Comparison of ENCODE assay signal across 8 cellular contexts in the genomic region with DNA sequence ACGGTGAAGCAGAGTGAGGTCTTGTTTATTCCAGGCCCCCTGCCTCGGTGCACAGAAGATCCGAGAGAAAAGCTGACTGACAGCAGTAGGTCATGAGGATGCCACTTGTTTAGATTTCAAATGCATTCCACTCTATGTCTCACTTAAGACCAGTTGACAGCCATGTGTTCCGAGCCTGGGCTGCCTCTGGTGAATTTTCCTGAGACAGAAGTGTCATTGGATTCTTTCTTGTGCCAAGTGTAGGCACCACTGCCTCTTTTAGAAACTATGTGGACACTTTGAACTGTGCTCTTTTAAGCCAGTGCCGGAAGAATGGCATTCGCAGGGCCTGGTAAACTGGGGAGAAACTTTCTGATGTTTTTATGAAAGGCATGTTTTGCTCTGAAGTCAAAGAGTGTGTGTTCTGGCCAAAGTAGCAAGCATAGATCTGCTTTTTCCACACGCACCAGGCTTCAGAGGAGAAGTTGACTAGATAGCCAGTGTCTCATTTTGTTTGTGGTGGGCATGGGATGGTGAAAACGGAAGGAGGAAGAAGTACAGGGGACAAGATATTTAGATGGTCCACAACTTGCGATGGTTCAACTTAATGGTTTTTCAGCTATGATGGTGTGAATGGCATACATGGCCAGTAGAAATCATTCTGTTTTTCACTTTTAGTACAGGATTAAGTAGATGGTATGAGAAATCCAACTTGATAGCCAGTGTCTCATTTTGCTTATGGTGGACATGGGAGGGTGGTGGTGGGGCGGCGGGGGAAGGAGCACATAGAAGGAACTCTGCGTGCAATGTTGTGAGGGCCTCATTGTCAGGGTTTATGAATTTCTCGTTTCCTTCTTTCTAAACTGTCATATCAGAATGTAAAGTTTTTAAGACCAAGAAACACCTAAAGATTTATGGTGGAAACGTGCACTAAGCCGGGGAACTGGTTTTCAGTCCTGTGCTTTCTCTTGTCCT. TPM values are rescaled to one million over a fixed set of nuclear protein-coding genes. Genes with fewer than 3 reads are reported as not detected.
A peak's percentile ranks its signal among the peaks of the same experiment; 100 is the strongest.
DNase-seq lines count a peak whose midpoint lies in the region; ATAC-seq and TF ChIP-seq lines count a peak whose summit lies in the region.

No MANE protein-coding gene starts in this region.

- in situ Hi-C loops in G401 (cut with HindIII; ENCODE audit: low sequenced_read_pairs), result no loop called here

- TF ChIP-seq CTCF in coronary artery (IDR thresholded peaks at IDR 0.05), result no peak

- DNase-seq in coronary artery (ENCODE audit: low spot score) (no peak), NCI-H1092 (lab: John Stamatoyannopoulos, UW) (no peak), G401 (ENCODE audit: low spot score) (no peak), T1000 (lab: John Stamatoyannopoulos, UW) (no peak)
- no peak for DNase-seq in stimulated activated CD4-positive, alpha-beta T cell treated with anti-CD3 and anti-CD28 coated beads, Interleukin-12 subunit alpha, Interleukin-12 subunit beta, amount 100 ng/mL, for 4 hours

- ATAC-seq in GM19438 (IDR thresholded peaks at IDR 0.05; ENCODE audit: low read depth, unreplicated experiment) (peak; percentile 26), HG03139 (IDR thresholded peaks at IDR 0.05; ENCODE audit: unreplicated experiment) (peak; percentile 13)

- H3K27ac ChIP-seq in coronary artery, result peak overlapping the region; percentile 73 to 81
- H3K27ac ChIP-seq in skin epidermis, result peak overlapping the region in 18 of 21 experiments; percentile 8 to 83 (median 64)

- H3K4me3 ChIP-seq in coronary artery, result peak overlapping the region; percentile 32
- H3K4me3 ChIP-seq in skin epidermis, result no peak overlapping the region

RNA-seq across cellular contexts. Expression of a gene that starts 41.5 kb away (rescaled TPM):
- total RNA-seq in G401 (2014; rRNA removed; shearing (Covaris generic)), result not detected in 2 replicates

RNA-seq across cellular contexts. Expression of a gene that starts 52.0 kb away (rescaled TPM):
- 13.6 and 16.6 TPM in 2 replicates for total RNA-seq in G401 (2014; rRNA removed; shearing (Covaris generic))

RNA-seq across cellular contexts. Expression of a gene that starts 58.3 kb away (rescaled TPM):
- 22.6 and 28.5 TPM in 2 replicates for total RNA-seq in G401 (2014; rRNA removed; shearing (Covaris generic))
